Comparison of ENCODE assay signal across 8 cellular contexts in the genomic region with DNA sequence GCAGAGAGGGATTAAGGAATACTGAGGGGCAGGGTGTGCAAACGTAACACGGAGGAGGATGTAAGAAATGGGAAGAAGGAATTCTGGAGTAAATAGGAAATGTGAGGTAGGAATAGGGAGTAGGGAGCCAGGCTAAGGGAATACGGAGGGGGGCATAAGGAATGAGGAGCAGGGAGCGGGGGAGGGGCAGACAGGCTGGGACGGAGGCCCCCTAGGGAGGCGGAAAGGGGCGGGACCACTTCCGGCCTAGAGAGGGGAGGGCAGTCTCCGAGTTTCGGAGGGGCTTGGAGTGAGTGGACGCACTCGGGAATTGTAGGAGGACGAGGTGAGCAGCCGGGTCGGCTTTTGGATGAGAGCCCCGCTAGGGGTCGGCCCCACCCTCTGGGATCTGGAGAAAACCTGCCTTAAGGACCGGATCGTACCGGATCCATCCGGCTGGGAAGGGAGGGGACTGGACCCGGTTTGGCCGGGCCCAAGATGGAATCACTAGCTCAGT. TPM values are rescaled to one million over a fixed set of nuclear protein-coding genes. Genes with fewer than 3 reads are reported as not detected.
DNase-seq lines count a peak whose midpoint lies in the region; ATAC-seq and TF ChIP-seq lines count a peak whose summit lies in the region.

No MANE protein-coding gene starts in this region.

- peak overlapping the region; percentile 95 for H3K27ac Mint-ChIP-seq in activated T-cell treated with anti-CD3 and anti-CD28 coated beads, Interleukin-2, amount 50 U/mL, for 24 hours
- peak overlapping the region; percentile 93 to 98 (median 96) for H3K27ac Mint-ChIP-seq in naive thymus-derived CD4-positive, alpha-beta T cell

- H3K4me1 Mint-ChIP-seq in activated T-cell treated with anti-CD3 and anti-CD28 coated beads, Interleukin-2, amount 50 U/mL, for 24 hours (ENCODE audit: low read depth), result peaks cover 15% of the 10 kb centered on the region
- H3K4me1 Mint-ChIP-seq in naive thymus-derived CD4-positive, alpha-beta T cell, result peaks cover 5 to 28% (median 19%) of the 10 kb centered on the region in 7 donors

- peak overlapping the region; percentile 85 for H3K4me3 Mint-ChIP-seq in activated T-cell treated with anti-CD3 and anti-CD28 coated beads, Interleukin-2, amount 50 U/mL, for 24 hours
- H3K4me3 Mint-ChIP-seq in naive thymus-derived CD4-positive, alpha-beta T cell, result peak overlapping the region; percentile 90 to 99 (median 96)

- CTCF ChIA-PET in naive thymus-derived CD4-positive, alpha-beta T cell (lab: Charles Lee), result no interaction called here

- H3K4me1 ChIP-seq in esophagus squamous epithelium (peaks cover 0 to 21% (median 7%) of the 10 kb centered on the region in 3 donors), testis (peaks cover 7% of the 10 kb centered on the region)
- H3K4me1 ChIP-seq in naive thymus-derived CD4-positive, alpha-beta T cell (ENCODE audit: control insufficient read depth in 2 of 2, insufficient read depth in 2 of 2, low read length in 2 of 2), result no peaks in the 10 kb centered on the region

- 0 to 53% methylated on average over 10 to 23 of the region's 23 CpGs for WGBS in esophagus squamous epithelium, 2 donors
- WGBS in testis, 2 donors, result 0% methylated on average over 13 to 23 of the region's 23 CpGs

- H3K4me3 ChIP-seq in esophagus squamous epithelium (peak overlapping the region; percentile 53 to 73 (median 70)), testis (peak overlapping the region; percentile 66 to 81)
- H3K4me3 ChIP-seq in naive thymus-derived CD4-positive, alpha-beta T cell (ENCODE audit: low read length), result peak overlapping the region; percentile 93

- ATAC-seq in HG02852 (IDR thresholded peaks at IDR 0.05; ENCODE audit: unreplicated experiment), result peak; percentile 26
- peak; percentile 24 for ATAC-seq in naive thymus-derived CD4-positive, alpha-beta T cell

- intact Hi-C loops in esophagus squamous epithelium (cut with DNase I), result no loop called here
- intact Hi-C loops in naive thymus-derived CD4-positive, alpha-beta T cell (cut with micrococcal nuclease), result loop anchor here (1.0 to 5.0 kb wide), 14 partner anchors 169 to 1754 kb away; a partner anchor contains a TSS
- intact Hi-C loops in testis (cut with DNase I; ENCODE audit: low total_unique reads), result no loop called here

- POLR2A ChIA-PET in naive thymus-derived CD4-positive, alpha-beta T cell (lab: Charles Lee), result interaction anchor here (1.0 to 2.7 kb wide), 4 partner anchors 168 to 277 kb away, joined by 3 to 16 read pairs (median 4); a partner anchor contains a TSS

- peaks cover 23% of the 10 kb centered on the region for H3K36me3 Mint-ChIP-seq in activated T-cell treated with anti-CD3 and anti-CD28 coated beads, Interleukin-2, amount 50 U/mL, for 24 hours (ENCODE audit: low read depth)
- peaks cover 3 to 15% (median 4%) of the 10 kb centered on the region in 5 donors for H3K36me3 Mint-ChIP-seq in naive thymus-derived CD4-positive, alpha-beta T cell

- H3K9me3 ChIP-seq in esophagus squamous epithelium (no peaks in the 10 kb centered on the region), testis (no peaks in the 10 kb centered on the region)
- H3K9me3 ChIP-seq in naive thymus-derived CD4-positive, alpha-beta T cell (ENCODE audit: control insufficient read depth in 2 of 3, low read length in 3 of 3), result no peaks in the 10 kb centered on the region

- TF ChIP-seq CTCF in esophagus squamous epithelium (IDR thresholded peaks at IDR 0.05), result no peak
- TF ChIP-seq CTCF in testis (IDR thresholded peaks at IDR 0.05), result no peak

- no peaks in the 10 kb centered on the region for H3K27me3 ChIP-seq in esophagus squamous epithelium
- no peaks in the 10 kb centered on the region for H3K27me3 ChIP-seq in naive thymus-derived CD4-positive, alpha-beta T cell (ENCODE audit: control insufficient read depth in 2 of 2, insufficient read depth in 2 of 2, low read length in 2 of 2)
- H3K27me3 ChIP-seq in testis, result no peaks in the 10 kb centered on the region

- DNase-seq in NCI-H526 (lab: John Stamatoyannopoulos, UW) (peak; percentile 43 to 84), NCI-H526 treated with DMSO at 0.1 percent for 48 hours (lab: John Stamatoyannopoulos, UW) (no peak), NCI-H2196 treated with DMSO at 0.1 percent for 48 hours (lab: John Stamatoyannopoulos, UW; ENCODE audit: unreplicated experiment) (peak; percentile 45), esophagus squamous epithelium (lab: John Stamatoyannopoulos, UW) (no peak), testis (peak; percentile 85)
- DNase-seq in activated T-cell treated with anti-CD3 and anti-CD28 coated beads, Interleukin-2, amount 50 U/mL, for 24 hours, result no peak
- DNase-seq in naive thymus-derived CD4-positive, alpha-beta T cell, result peak in 2 of 9 donors; percentile 14 to 37

- H3K27me3 Mint-ChIP-seq in activated T-cell treated with anti-CD3 and anti-CD28 coated beads, Interleukin-2, amount 50 U/mL, for 24 hours, result peaks cover 29% of the 10 kb centered on the region
- peaks cover 0 to 27% (median 0%) of the 10 kb centered on the region in 5 donors for H3K27me3 Mint-ChIP-seq in naive thymus-derived CD4-positive, alpha-beta T cell

- H3K36me3 ChIP-seq in esophagus squamous epithelium, result peaks cover 0 to 34% (median 0%) of the 10 kb centered on the region in 3 donors
- peaks cover 0 to 29% (median 8%) of the 10 kb centered on the region in 3 experiments for H3K36me3 ChIP-seq in naive thymus-derived CD4-positive, alpha-beta T cell (ENCODE audit: control insufficient read depth in 2 of 3, insufficient read depth in 3 of 3, low read length in 3 of 3)
- H3K36me3 ChIP-seq in testis (ENCODE audit: low read depth, missing control alignments), result no peaks in the 10 kb centered on the region

- H3K27ac ChIP-seq in esophagus squamous epithelium (peak overlapping the region; percentile 78 to 91 (median 86)), testis (peak overlapping the region; percentile 91 to 92)
- H3K27ac ChIP-seq in naive thymus-derived CD4-positive, alpha-beta T cell (ENCODE audit: low read depth, low read length), result peak overlapping the region; percentile 89

- TF ChIP-seq POLR2A in esophagus squamous epithelium (IDR thresholded peaks at IDR 0.05) (no peak), testis (IDR thresholded peaks at IDR 0.05) (no peak)

- H3K9me3 Mint-ChIP-seq in activated T-cell treated with anti-CD3 and anti-CD28 coated beads, Interleukin-2, amount 50 U/mL, for 24 hours, result no peaks in the 10 kb centered on the region
- peaks cover 0 to 5% (median 0%) of the 10 kb centered on the region in 11 donors for H3K9me3 Mint-ChIP-seq in naive thymus-derived CD4-positive, alpha-beta T cell

RNA-seq across cellular contexts. Expression of a gene that starts 0.6 kb away (rescaled TPM):
- total RNA-seq in esophagus squamous epithelium (10 to 100 TPM; 36.3 to 88.3 (median 65.8) TPM), testis (100 to 1,000 TPM; 206 to 288 TPM)
- 10 to 100 TPM; 51.9 to 81.4 (median 55.9) TPM for total RNA-seq in naive thymus-derived CD4-positive, alpha-beta T cell
- polyA plus RNA-seq in naive thymus-derived CD4-positive, alpha-beta T cell, result 100 to 1,000 TPM; 115 to 117 TPM
- polyA plus RNA-seq in testis (ENCODE audit: insufficient read depth, low read depth, low replicate concordance), result 179 TPM

RNA-seq across cellular contexts. Expression of a gene that starts 10.1 kb away (rescaled TPM):
- total RNA-seq in esophagus squamous epithelium (not detected), testis (under 1 TPM in 1 of 2 donors, not detected in 1; 0.06 TPM)
- not detected for total RNA-seq in naive thymus-derived CD4-positive, alpha-beta T cell
- not detected for polyA plus RNA-seq in naive thymus-derived CD4-positive, alpha-beta T cell
- not detected for polyA plus RNA-seq in testis (ENCODE audit: insufficient read depth, low read depth, low replicate concordance)

Comparison
In these comparisons a context has a peak if more than half of its experiments do, and no peak if none do; other contexts are left out.
1. DNase-seq: peak in NCI-H526 (2 of 2), NCI-H2196 treated with DMSO at 0.1 percent for 48 hours (single experiment) and testis (single experiment); none in NCI-H526 treated with DMSO at 0.1 percent for 48 hours (single experiment), activated T-cell treated with anti-CD3 and anti-CD28 coated beads, Interleukin-2, amount 50 U/mL, for 24 hours (single experiment) and esophagus squamous epithelium (single experiment).
2. intact Hi-C loops: an anchor here in naive thymus-derived CD4-positive, alpha-beta T cell (1.0 to 5.0 kb wide); none called in esophagus squamous epithelium and testis.
3. Peak in every context shown above with its lines, with median percentiles within 50 percentile points of each other: H3K27ac ChIP-seq and H3K4me3 ChIP-seq.